ENCODE assay signal across 18 cellular contexts in genomic region chr5:16505140-16505891, GRCh38. TPM values are rescaled to one million over a fixed set of nuclear protein-coding genes. Genes with fewer than 3 reads are reported as not detected.
DNase-seq lines count a peak whose midpoint lies in the region; ATAC-seq, FAIRE-seq and TF ChIP-seq lines count a peak whose summit lies in the region.
"Had no signal": no experiment of that assay in that cellular context is flagged by ENCODE, and none has a peak within 500 bp of the region (broad histone marks: within the 10 kb centered on the region; RNA-seq: fewer than 3 reads in every experiment).

No MANE protein-coding gene starts in this region.

- in situ Hi-C loops in GM12878 (cut with MboI): no loop called here

- intact Hi-C loops in GM12878 (cut with micrococcal nuclease; ENCODE audit: unreplicated experiment): no loop called here
- intact Hi-C loops in left ventricle myocardium superior (cut with micrococcal nuclease): no loop called here

- ATAC-seq in GM12878 (no peak), left ventricle myocardium superior (peak; percentile 11), HG03432 (IDR thresholded peaks at IDR 0.05; ENCODE audit: unreplicated experiment) (no peak)
- ATAC-seq: HCT116, PC-3 had no signal

- peak overlapping the region; percentile 32; the same call in 1 of the 2 replicates for H3K4me2 ChIP-seq in OCI-LY3 (ENCODE audit: low read length)
- no peak overlapping the region for H3K4me2 ChIP-seq in GM12878 (ENCODE audit: control insufficient read depth, insufficient read depth)

- no peak overlapping the region for H3K4me3 ChIP-seq in OCI-LY3 (ENCODE audit: low read length)
- no peak overlapping the region for H3K4me3 ChIP-seq in GM12878
- H3K4me3 ChIP-seq in skeletal muscle tissue (ENCODE audit: low read length in 3 of 3): peak overlapping the region; percentile 84 to 86 (median 84)
- H3K4me3 ChIP-seq: GM23248, SJCRH30 had no signal

- 54% methylated on average over 17 of the region's 17 CpGs for WGBS in GM12878 (ENCODE audit: insufficient coverage, insufficient replicate concordance, low lambda C conversion rate, missing lambda C conversion rate)

- H4K20me1 ChIP-seq in OCI-LY3 (ENCODE audit: insufficient read depth, low read length) (no peaks in the 10 kb centered on the region), GM12878 (ENCODE audit: control insufficient read depth, insufficient read depth) (no peaks in the 10 kb centered on the region)

- FAIRE-seq in GM12878 (lab: Jason Lieb, UNC): no peak

- H3K27me3 ChIP-seq in OCI-LY3 (ENCODE audit: low read depth, low read length) (no peaks in the 10 kb centered on the region), GM12878 (replicated peaks in 1 of 2; ENCODE audit: control insufficient read depth in 2 of 2, insufficient read depth in 2 of 2, low read length in 1 of 2) (no peaks in the 10 kb centered on the region), skeletal muscle tissue (ENCODE audit: control insufficient read depth in 3 of 3, insufficient read depth in 3 of 3, low read length in 3 of 3) (no peaks in the 10 kb centered on the region)

- no peaks in the 10 kb centered on the region for H3K36me3 ChIP-seq in OCI-LY3 (replicated peaks; ENCODE audit: low read depth, low read length)
- no peaks in the 10 kb centered on the region for H3K36me3 ChIP-seq in GM12878 (ENCODE audit: control insufficient read depth in 2 of 2, insufficient read depth in 2 of 2, low read length in 1 of 2)
- H3K36me3 ChIP-seq in skeletal muscle tissue (ENCODE audit: control insufficient read depth in 3 of 3, insufficient read depth in 3 of 3, low read length in 3 of 3): peaks cover 5 to 14% (median 9%) of the 10 kb centered on the region in 3 donors
- H3K36me3 ChIP-seq: SJCRH30 had no signal

- H3K4me1 ChIP-seq in OCI-LY3 (ENCODE audit: low read length) (peaks cover 11% of the 10 kb centered on the region), GM12878 (ENCODE audit: control insufficient read depth, insufficient read depth, low read length) (no peaks in the 10 kb centered on the region), skeletal muscle tissue (ENCODE audit: control insufficient read depth in 3 of 3, insufficient read depth in 3 of 3, low read length in 3 of 3) (peaks cover 23 to 29% (median 24%) of the 10 kb centered on the region in 3 donors)
- H3K4me1 ChIP-seq: SJCRH30 had no signal

- DNase-seq in GM12878 (ENCODE audit: low read depth, low spot score): no peak
- DNase-seq in left ventricle myocardium superior: no peak
- DNase-seq in DMS153 (lab: John Stamatoyannopoulos, UW): no peak
- DNase-seq in activated CD4-positive, alpha-beta T cell treated with anti-CD3 and anti-CD28 coated beads for 48 hours: no peak
- DNase-seq: C1 segment of cervical spinal cord, DMS79 treated with DMSO at 0.1 percent for 48 hours, GM23248, NCI-H1105, NCI-H2081 treated with DMSO at 0.1 percent for 48 hours, NCI-H510A, NCI-H774, PC-3, SJCRH30 had no signal

- no TSS peak for BruUV-seq in GM12878 (replicated peaks; lab: Mats Ljungman, UMichigan)

- no peak for TF ChIP-seq EP300 in GM12878 (IDR thresholded peaks at IDR 0.05; ENCODE audit: borderline replicate concordance in 1 of 2, control insufficient read depth in 1 of 2, low read depth in 2 of 2, low read length in 2 of 2)

- H3K9ac ChIP-seq in OCI-LY3 (ENCODE audit: low read length) (no peak overlapping the region), GM12878 (ENCODE audit: control insufficient read depth, insufficient read depth, low read length) (no peak overlapping the region), skeletal muscle tissue (ENCODE audit: low read depth in 1 of 3, low read length in 3 of 3) (peak overlapping the region; percentile 80 to 89 (median 87))
- H3K9ac ChIP-seq: GM23248 had no signal

- no peaks in the 10 kb centered on the region for H3K9me3 ChIP-seq in OCI-LY3 (ENCODE audit: insufficient read depth, low read length)
- no peaks in the 10 kb centered on the region for H3K9me3 ChIP-seq in GM12878 (replicated peaks; ENCODE audit: control insufficient read depth, insufficient read depth, low read length)
- H3K9me3 ChIP-seq in skeletal muscle tissue (ENCODE audit: control insufficient read depth in 3 of 3, low read length in 3 of 3): no peaks in the 10 kb centered on the region
- H3K9me3 ChIP-seq: SJCRH30 had no signal

- H2AFZ ChIP-seq in OCI-LY3 (ENCODE audit: low read depth, low read length) (no peak overlapping the region), GM12878 (ENCODE audit: control insufficient read depth, low read depth, low read length) (no peak overlapping the region)
- H2AFZ ChIP-seq: GM23248 had no signal

- RAD21 ChIA-PET in GM12878 (lab: Charles Lee; ENCODE audit: unreplicated experiment): no interaction called here

- CTCF ChIA-PET in GM12878 (lab: Yijun Ruan, JAX): no interaction called here

- POLR2A ChIA-PET in GM12878 (lab: Charles Lee): no interaction called here

- no peak for TF ChIP-seq RAD21 in GM12878 (IDR thresholded peaks at IDR 0.05; ENCODE audit: insufficient read depth, low read depth, low read length)

- H3K79me2 ChIP-seq in OCI-LY3 (ENCODE audit: low read length) (no peaks in the 10 kb centered on the region), GM12878 (ENCODE audit: control insufficient read depth, insufficient read depth, low read length) (no peaks in the 10 kb centered on the region)

- TF ChIP-seq CTCF in OCI-LY3 (IDR thresholded peaks at IDR 0.05; ENCODE audit: low read depth, low read length) (no peak), GM12878 (IDR thresholded peaks at IDR 0.05 in 2 of 3, conservative IDR thresholded peaks at IDR 0.05 in 1 of 3; ENCODE audit: control insufficient read depth in 2 of 3, extremely low read depth in 1 of 3, insufficient read depth in 1 of 3, low read depth in 3 of 3, low read length in 3 of 3) (no peak)

- H3K27ac ChIP-seq in OCI-LY3 (ENCODE audit: low read length): no peak overlapping the region
- no peak overlapping the region for H3K27ac ChIP-seq in GM12878 (ENCODE audit: control insufficient read depth, insufficient read depth)
- peak overlapping the region; percentile 92 for H3K27ac ChIP-seq in skeletal muscle tissue (ENCODE audit: low read depth, low read length)
- H3K27ac ChIP-seq: GM23248, RWPE1, SJCRH30 had no signal

- no peak for TF ChIP-seq POLR2A in GM12878 (IDR thresholded peaks at IDR 0.05; ENCODE audit: low read depth, low read length)

- SMC1A ChIA-PET in GM12878 (lab: Charles Lee; ENCODE audit: uncharacterized antibody, unreplicated experiment): no interaction called here

TF ChIP-seq in GM12878, 131 proteins besides CTCF, POLR2A, EP300 and RAD21:
- no peak for TF ChIP-seq HDGF (IDR thresholded peaks at IDR 0.05)
- TF ChIP-seq, protein P1, sequence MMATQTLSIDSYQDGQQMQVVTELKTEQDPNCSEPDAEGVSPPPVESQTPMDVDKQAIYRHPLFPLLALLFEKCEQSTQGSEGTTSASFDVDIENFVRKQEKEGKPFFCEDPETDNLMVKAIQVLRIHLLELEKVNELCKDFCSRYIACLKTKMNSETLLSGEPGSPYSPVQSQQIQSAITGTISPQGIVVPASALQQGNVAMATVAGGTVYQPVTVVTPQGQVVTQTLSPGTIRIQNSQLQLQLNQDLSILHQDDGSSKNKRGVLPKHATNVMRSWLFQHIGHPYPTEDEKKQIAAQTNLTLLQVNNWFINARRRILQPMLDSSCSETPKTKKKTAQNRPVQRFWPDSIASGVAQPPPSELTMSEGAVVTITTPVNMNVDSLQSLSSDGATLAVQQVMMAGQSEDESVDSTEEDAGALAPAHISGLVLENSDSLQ (IDR thresholded peaks at IDR 0.05): no peak
- TF ChIP-seq SPI1 (IDR thresholded peaks at IDR 0.05; ENCODE audit: borderline replicate concordance, insufficient read depth, low read depth, low read length): peak; percentile 24; the same call in 1 of the 2 replicates

RNA-seq across cellular contexts. Expression of gene ZNF622, which starts 39.7 kb away (rescaled TPM):
- 17.9 and 22.3 TPM in 2 replicates for total RNA-seq in GM12878 (2013; cell fraction: nucleolus; rRNA removed)
- total RNA-seq in GM12878 (2014; rRNA removed) (37.9 and 39.7 TPM in 2 replicates), GM12878 (2014; rRNA removed; fragmentation: Illumina TruSeq; extraction: Trizol) (30.3 and 31.8 TPM in 2 replicates), GM12878 (2021) (39.2 and 40.0 TPM in 2 replicates), left ventricle myocardium superior (58.4 TPM), skeletal muscle tissue (28.2 TPM)
- 26.2 TPM for polyA plus RNA-seq in GM12878 (2011; ENCODE audit: low read depth)
- polyA plus RNA-seq in GM12878 (2011; rRNA removed) (21.7 and 24.1 TPM in 2 replicates), GM12878 (2014; fragmentation: Illumina TruSeq; extraction: Trizol) (19.6 and 22.2 TPM in 2 replicates), GM12878 (2014; fragmentation: Nextera tagmentation; extraction: Ambion mirVana) (10 to 100 TPM in 1 of 2 experiments, 1 to 10 TPM in 1; 9.0 to 18.1 TPM), GM12878 (2014; rRNA removed) (29.8 and 30.2 TPM in 2 replicates), GM12878 (2016; fragmentation: Nextera tagmentation; extraction: Ambion mirVana) (10 to 100 TPM; 57.2 to 60.3 TPM)
- 16.8 and 18.3 TPM in 2 replicates for polyA plus RNA-seq in GM12878 (2011; cell fraction: cytosol; rRNA removed)
- 13.6 and 18.1 TPM in 2 replicates for polyA plus RNA-seq in GM12878 (2011; cell fraction: nucleus; rRNA removed)
- 29.6 and 35.5 TPM in 2 replicates for polyA plus RNA-seq in GM12878 (2012)
- 12.5 and 13.5 TPM in 2 replicates for polyA minus RNA-seq in GM12878 (2011; rRNA and poly(A)+ RNA removed)
- polyA minus RNA-seq in GM12878 (2011; cell fraction: cytosol; rRNA and poly(A)+ RNA removed): 5.3 and 8.2 TPM in 2 replicates
- polyA minus RNA-seq in GM12878 (2011; cell fraction: nucleus; rRNA and poly(A)+ RNA removed): 15.1 and 26.8 TPM in 2 replicates

Comparison
In these comparisons a context has a peak if more than half of its experiments do, and no peak if none do; other contexts are left out.
1. H3K4me3 ChIP-seq: peak in skeletal muscle tissue (3 of 3); none in OCI-LY3 (single experiment) and GM12878 (single experiment).
2. H3K9ac ChIP-seq: peak in skeletal muscle tissue (3 of 3); none in OCI-LY3 (single experiment) and GM12878 (single experiment).